Comparison of ENCODE assay signal across 12 cellular contexts in genomic region chr4:86522349-86522748, GRCh38.
A peak's percentile ranks its signal among the peaks of the same experiment; 100 is the strongest.
DNase-seq lines count a peak whose midpoint lies in the region; ATAC-seq and TF ChIP-seq lines count a peak whose summit lies in the region.
"Had no signal": no experiment of that assay in that cellular context is flagged by ENCODE, and none has a peak within 500 bp of the region (broad histone marks: within the 10 kb centered on the region; RNA-seq: fewer than 3 reads in every experiment).

No MANE protein-coding gene starts in this region.

- no peak overlapping the region for H3K27ac ChIP-seq in lower lobe of right lung
- H3K27ac ChIP-seq: neutrophil, transverse colon had no signal

- H3K4me3 ChIP-seq in lower lobe of right lung, result no peak overlapping the region
- H3K4me3 ChIP-seq: transverse colon had no signal

- peak overlapping the region; percentile 12 for H3K27ac Mint-ChIP-seq in activated T-helper 17 cell treated with anti-CD3 and anti-CD28 coated beads, Interleukin-2, amount 50 U/mL, for 72 hours
- H3K27ac Mint-ChIP-seq in T-helper 17 cell, result no peak overlapping the region

- ATAC-seq in activated T-helper 17 cell treated with anti-CD3 and anti-CD28 coated beads, Interleukin-2, amount 50 U/mL, for 72 hours (replicated peaks), result peak; percentile 28
- ATAC-seq in lower lobe of right lung, result no peak
- ATAC-seq in T-helper 17 cell, result no peak

- H3K27me3 ChIP-seq in lower lobe of right lung (ENCODE audit: low read depth), result no peaks in the 10 kb centered on the region
- H3K27me3 ChIP-seq: neutrophil, transverse colon had no signal

- TF ChIP-seq CTCF in lower lobe of right lung (IDR thresholded peaks at IDR 0.05), result peak; percentile 17

- H3K9me3 ChIP-seq in lower lobe of right lung, result no peaks in the 10 kb centered on the region
- no peaks in the 10 kb centered on the region for H3K9me3 ChIP-seq in T-helper 17 cell (ENCODE audit: control insufficient read depth, low read length, poor library complexity, severe bottlenecking)
- H3K9me3 ChIP-seq: neutrophil had no signal

- in situ Hi-C loops in G401 (cut with HindIII; ENCODE audit: low sequenced_read_pairs), result no loop called here

- no peaks in the 10 kb centered on the region for H3K27me3 Mint-ChIP-seq in activated T-helper 17 cell treated with anti-CD3 and anti-CD28 coated beads, Interleukin-2, amount 50 U/mL, for 72 hours
- H3K27me3 Mint-ChIP-seq in T-helper 17 cell, result peaks cover 7% of the 10 kb centered on the region

- H3K9me3 Mint-ChIP-seq in activated T-helper 17 cell treated with anti-CD3 and anti-CD28 coated beads, Interleukin-2, amount 50 U/mL, for 72 hours, result no peaks in the 10 kb centered on the region

- intact Hi-C loops in lower lobe of right lung (cut with DNase I), result no loop called here

- no peaks in the 10 kb centered on the region for H3K36me3 Mint-ChIP-seq in activated T-helper 17 cell treated with anti-CD3 and anti-CD28 coated beads, Interleukin-2, amount 50 U/mL, for 72 hours (ENCODE audit: low read depth)
- peaks cover 7% of the 10 kb centered on the region for H3K36me3 Mint-ChIP-seq in T-helper 17 cell (ENCODE audit: low read depth)

- H3K4me1 ChIP-seq in lower lobe of right lung, result no peaks in the 10 kb centered on the region
- H3K4me1 ChIP-seq: transverse colon had no signal

- DNase-seq in GM03348 (ENCODE audit: low spot score) (peak; percentile 45), Kasumi-1 (lab: John Stamatoyannopoulos, UW) (peak; percentile 32 to 66), lower lobe of right lung (no peak), T-helper 17 cell (no peak), G401 (ENCODE audit: low spot score) (no peak), mucosa of gallbladder (ENCODE audit: low spot score) (no peak), NCI-H146 treated with DMSO at 0.1 percent for 48 hours (lab: John Stamatoyannopoulos, UW; ENCODE audit: unreplicated experiment) (no peak)
- DNase-seq: NCI-H187, NCI-H748 treated with DMSO at 0.1 percent for 48 hours, transverse colon had no signal

- H3K4me1 Mint-ChIP-seq in activated T-helper 17 cell treated with anti-CD3 and anti-CD28 coated beads, Interleukin-2, amount 50 U/mL, for 72 hours, result peaks cover 11% of the 10 kb centered on the region
- peaks cover 12% of the 10 kb centered on the region for H3K4me1 Mint-ChIP-seq in T-helper 17 cell

- peak overlapping the region; percentile 5 for H3K4me3 Mint-ChIP-seq in activated T-helper 17 cell treated with anti-CD3 and anti-CD28 coated beads, Interleukin-2, amount 50 U/mL, for 72 hours
- H3K4me3 Mint-ChIP-seq in T-helper 17 cell, result no peak overlapping the region

- no peaks in the 10 kb centered on the region for H3K36me3 ChIP-seq in lower lobe of right lung
- H3K36me3 ChIP-seq: neutrophil, transverse colon had no signal

Comparison
In these comparisons a context has a peak if more than half of its experiments do, and no peak if none do; other contexts are left out.
1. DNase-seq: peak in GM03348 (single experiment) and Kasumi-1 (2 of 2); none in lower lobe of right lung (single experiment), T-helper 17 cell (0 of 3), G401 (single experiment), mucosa of gallbladder (single experiment) and NCI-H146 treated with DMSO at 0.1 percent for 48 hours (single experiment).